In the genomic region with DNA sequence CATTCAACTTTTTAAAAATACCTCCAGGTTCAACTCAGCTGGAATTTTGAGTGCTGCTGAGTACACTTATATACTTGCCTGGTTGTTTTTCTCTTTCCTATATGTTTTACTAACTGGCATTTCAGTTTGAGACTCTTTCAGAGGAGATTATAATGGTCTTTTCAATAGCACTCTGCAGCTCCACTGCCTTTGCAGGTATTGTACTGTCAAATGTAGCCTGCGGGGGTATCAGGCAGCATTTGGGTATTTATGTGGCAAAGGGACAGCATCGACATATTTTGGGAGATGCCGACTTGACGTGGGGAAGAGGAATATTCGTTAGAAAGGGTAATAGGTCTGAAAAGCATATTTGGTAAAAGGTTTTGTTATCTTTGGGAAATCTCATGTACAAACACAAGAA, we compare ENCODE assay signal across 30 cellular contexts. TPM values are rescaled to one million over a fixed set of nuclear protein-coding genes. Genes with fewer than 3 reads are reported as not detected.
"Had no signal": no experiment of that assay in that cellular context is flagged by ENCODE, and none has a peak within 500 bp of the region (broad histone marks: within the 10 kb centered on the region; RNA-seq: fewer than 3 reads in every experiment).

No MANE protein-coding gene starts in this region.

- H3K27me3 Mint-ChIP-seq: activated naive CD4-positive, alpha-beta T cell treated with anti-CD3 and anti-CD28 coated beads, Interleukin-2, amount 50 U/mL, for 24 hours had no signal

- H3K27ac Mint-ChIP-seq: activated CD4-positive, alpha-beta memory T cell treated with anti-CD3 and anti-CD28 coated beads, Interleukin-2, amount 10 ng/mL, durations not matched to agents 7 days and 5 days; activated CD4-positive, alpha-beta T cell treated with anti-CD3 and anti-CD28 coated beads for 36 hours; activated naive CD4-positive, alpha-beta T cell treated with anti-CD3 and anti-CD28 coated beads, Interleukin-2, amount 50 U/mL, for 24 hours had no signal

- ATAC-seq: activated CD4-positive, alpha-beta T cell treated with anti-CD3 and anti-CD28 coated beads for 36 hours; Panc1; Right ventricle myocardium inferior had no signal

- H3K9me3 ChIP-seq: breast epithelium, SK-N-SH had no signal

- H3K9me3 Mint-ChIP-seq: activated CD4-positive, alpha-beta memory T cell treated with anti-CD3 and anti-CD28 coated beads, Interleukin-2, amount 10 ng/mL, durations not matched to agents 7 days and 5 days; activated naive CD4-positive, alpha-beta T cell treated with anti-CD3 and anti-CD28 coated beads, Interleukin-2, amount 50 U/mL, for 24 hours had no signal

- DNase-seq: activated CD4-positive, alpha-beta memory T cell treated with anti-CD3 and anti-CD28 coated beads, Interleukin-2, amount 10 ng/mL, durations not matched to agents 7 days and 5 days; activated CD4-positive, alpha-beta T cell treated with anti-CD3 and anti-CD28 coated beads for 36 hours; activated CD4-positive, alpha-beta T cell treated with anti-CD3 and anti-CD28 coated beads, Interleukin-2, amount 50 U/mL, for 1 hour; activated CD8-positive, alpha-beta memory T cell treated with anti-CD3 and anti-CD28 coated beads, Interleukin-2, amount 50 U/mL, for 4 hours; activated naive CD4-positive, alpha-beta T cell; activated T-cell treated with anti-CD3 and anti-CD28 coated beads, Interleukin-2, amount 50 U/mL, for 1 hour; aorta; caudate nucleus; MM.1S; NCI-H1105; NCI-H1436 treated with DMSO at 0.1 percent for 48 hours; NCI-H1930; NCI-H2171; NCI-H226; NCI-H526; NCI-H774; NK-92 treated with Interleukin-12 subunit alpha and Interleukin-12 subunit beta, amount 100 ng/mL, for 24 hours; OCI-M1; RPMI8226; SK-N-SH; T-helper 1 cell; WERI-Rb-1 had no signal

- H3K9ac ChIP-seq: KMS-11, SK-N-SH had no signal

- H3K4me3 ChIP-seq: breast epithelium had no signal

- H3K36me3 Mint-ChIP-seq: activated naive CD4-positive, alpha-beta T cell treated with anti-CD3 and anti-CD28 coated beads, Interleukin-2, amount 50 U/mL, for 24 hours had no signal

- H3K4me1 ChIP-seq: breast epithelium had no signal

- H3K36me3 ChIP-seq: breast epithelium, WERI-Rb-1 had no signal

- H3K27me3 ChIP-seq: breast epithelium had no signal

- H3K27ac ChIP-seq: breast epithelium, KMS-11, WERI-Rb-1 had no signal

- H3K4me3 Mint-ChIP-seq: activated CD4-positive, alpha-beta memory T cell treated with anti-CD3 and anti-CD28 coated beads, Interleukin-2, amount 10 ng/mL, durations not matched to agents 7 days and 5 days; activated CD4-positive, alpha-beta T cell treated with anti-CD3 and anti-CD28 coated beads for 36 hours; activated naive CD4-positive, alpha-beta T cell treated with anti-CD3 and anti-CD28 coated beads, Interleukin-2, amount 50 U/mL, for 24 hours had no signal

RNA-seq across cellular contexts. Expression of a gene that starts 52.2 kb away (rescaled TPM):
- total RNA-seq: activated CD4-positive, alpha-beta T cell treated with anti-CD3 and anti-CD28 coated beads for 36 hours; activated CD8-positive, alpha-beta memory T cell treated with anti-CD3 and anti-CD28 coated beads for 36 hours; aorta; NCI-H460; Right ventricle myocardium inferior; T-helper 2 cell treated with Interferon-gamma antibody and Interleukin-4, amounts not matched to agents 100 ng/mL and 5 ng/mL, for 36 hours had no signal
- polyA plus RNA-seq: aorta, SK-N-SH had no signal
